Comparison of ENCODE assay signal across 9 cellular contexts in the genomic region with DNA sequence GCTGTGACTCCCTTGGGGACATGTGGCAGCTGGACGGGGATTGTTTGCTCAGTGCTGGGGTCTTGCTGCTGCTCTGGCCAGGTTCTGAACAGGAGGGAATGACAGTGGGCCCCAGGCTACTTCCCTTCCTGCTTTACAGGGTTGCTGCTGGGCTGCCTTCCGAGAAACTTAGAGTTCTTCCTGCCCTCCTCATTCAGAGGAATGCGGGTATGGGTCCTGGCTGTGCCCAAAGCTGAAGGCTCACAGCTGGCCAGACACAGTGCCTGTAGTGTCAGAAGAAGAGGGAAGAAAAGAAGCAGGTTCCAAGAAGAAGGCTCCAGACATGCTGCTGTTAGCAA.
DNase-seq lines count a peak whose midpoint lies in the region; ATAC-seq and TF ChIP-seq lines count a peak whose summit lies in the region.
"Had no signal": no experiment of that assay in that cellular context is flagged by ENCODE, and none has a peak within 500 bp of the region (broad histone marks: within the 10 kb centered on the region; RNA-seq: fewer than 3 reads in every experiment).

No MANE protein-coding gene starts in this region.

- H3K27me3 Mint-ChIP-seq in endothelial cell (ENCODE audit: unreplicated experiment) (peaks cover 6% of the 10 kb centered on the region), type B pancreatic cell (no peaks in the 10 kb centered on the region), Caco-2 (ENCODE audit: insufficient read depth, unreplicated experiment) (no peaks in the 10 kb centered on the region)
- H3K27me3 Mint-ChIP-seq: activated naive CD8-positive, alpha-beta T cell treated with anti-CD3 and anti-CD28 coated beads, Interleukin-2, amount 50 U/mL, for 24 hours had no signal

- POLR2A ChIA-PET in Caco-2 (lab: Charles Lee), result no interaction called here

- TF ChIP-seq CTCF in endothelial cell (IDR thresholded peaks at IDR 0.05; ENCODE audit: unreplicated experiment) (no peak), right lobe of liver (IDR thresholded peaks at IDR 0.05) (no peak), type B pancreatic cell (conservative IDR thresholded peaks at IDR 0.05) (no peak), Caco-2 (IDR thresholded peaks at IDR 0.05; ENCODE audit: insufficient read depth in 1 of 2, low read depth in 1 of 2, low read length in 1 of 2, severe bottlenecking in 1 of 2, unreplicated experiment in 1 of 2) (no peak)

- peaks cover 15% of the 10 kb centered on the region for H3K4me1 Mint-ChIP-seq in endothelial cell (ENCODE audit: unreplicated experiment)
- H3K4me1 Mint-ChIP-seq in type B pancreatic cell (ENCODE audit: unreplicated experiment), result peaks cover 21% of the 10 kb centered on the region
- peaks cover 30% of the 10 kb centered on the region for H3K4me1 Mint-ChIP-seq in Caco-2 (ENCODE audit: low read depth, unreplicated experiment)
- H3K4me1 Mint-ChIP-seq: activated naive CD8-positive, alpha-beta T cell treated with anti-CD3 and anti-CD28 coated beads, Interleukin-2, amount 50 U/mL, for 24 hours had no signal

- H3K27ac ChIP-seq in right lobe of liver, result no peak overlapping the region

- peak in 3 of 4 donors; percentile 35 to 53 (median 46) for ATAC-seq in right lobe of liver
- no peak for ATAC-seq in HG02885 (IDR thresholded peaks at IDR 0.05; ENCODE audit: poor library complexity, unreplicated experiment)
- ATAC-seq: activated naive CD8-positive, alpha-beta T cell treated with anti-CD3 and anti-CD28 coated beads, Interleukin-2, amount 50 U/mL, for 24 hours had no signal

- peak overlapping the region; percentile 42 for H3K27ac Mint-ChIP-seq in endothelial cell (ENCODE audit: unreplicated experiment)
- H3K27ac Mint-ChIP-seq in type B pancreatic cell, result peak overlapping the region; percentile 31
- no peak overlapping the region for H3K27ac Mint-ChIP-seq in Caco-2 (ENCODE audit: unreplicated experiment)
- H3K27ac Mint-ChIP-seq: activated naive CD8-positive, alpha-beta T cell treated with anti-CD3 and anti-CD28 coated beads, Interleukin-2, amount 50 U/mL, for 24 hours had no signal

- H3K36me3 ChIP-seq in right lobe of liver, result no peaks in the 10 kb centered on the region
- H3K36me3 ChIP-seq in Caco-2 (ENCODE audit: control insufficient read depth, insufficient read depth, low read length), result no peaks in the 10 kb centered on the region

- CTCF ChIA-PET in Caco-2 (lab: Charles Lee), result interaction anchor here (1.1 kb wide), 1 partner anchor 13 kb away, joined by 4 read pairs; no protein-coding TSS in a partner anchor

- H3K9me3 Mint-ChIP-seq in endothelial cell (ENCODE audit: unreplicated experiment), result no peaks in the 10 kb centered on the region
- no peaks in the 10 kb centered on the region for H3K9me3 Mint-ChIP-seq in type B pancreatic cell
- H3K9me3 Mint-ChIP-seq in Caco-2 (ENCODE audit: unreplicated experiment), result no peaks in the 10 kb centered on the region
- H3K9me3 Mint-ChIP-seq: activated naive CD8-positive, alpha-beta T cell treated with anti-CD3 and anti-CD28 coated beads, Interleukin-2, amount 50 U/mL, for 24 hours had no signal

- no peaks in the 10 kb centered on the region for H3K4me1 ChIP-seq in right lobe of liver
- H3K4me1 ChIP-seq in Caco-2, result peaks cover 36% of the 10 kb centered on the region

- TF ChIP-seq POLR2A in right lobe of liver (IDR thresholded peaks at IDR 0.05), result no peak

- H3K4me3 Mint-ChIP-seq in endothelial cell (ENCODE audit: unreplicated experiment), result no peak overlapping the region
- H3K4me3 Mint-ChIP-seq in type B pancreatic cell, result no peak overlapping the region
- H3K4me3 Mint-ChIP-seq in Caco-2 (ENCODE audit: unreplicated experiment), result no peak overlapping the region
- H3K4me3 Mint-ChIP-seq: activated naive CD8-positive, alpha-beta T cell treated with anti-CD3 and anti-CD28 coated beads, Interleukin-2, amount 50 U/mL, for 24 hours had no signal

- BruUV-seq in Caco-2 (replicated peaks; lab: Mats Ljungman, UMichigan), result no TSS peak

- H3K9me3 ChIP-seq in right lobe of liver (no peaks in the 10 kb centered on the region), Caco-2 (no peaks in the 10 kb centered on the region)

- H3K4me3 ChIP-seq in right lobe of liver (no peak overlapping the region), Caco-2 (ENCODE audit: low read depth, low read length) (no peak overlapping the region)

- intact Hi-C loops in right lobe of liver (cut with DNase I) (no loop called here), Caco-2 (cut with micrococcal nuclease; ENCODE audit: unreplicated experiment) (loop anchor here (1.0 kb wide), 1 partner anchor 11 kb away; no protein-coding TSS in a partner anchor)

- DNase-seq in M059J (ENCODE audit: low read depth) (peak; percentile 82), endothelial cell (ENCODE audit: low spot score) (no peak), right lobe of liver (no peak), type B pancreatic cell (ENCODE audit: extremely low spot score, unreplicated experiment) (no peak), Caco-2 (no peak)
- DNase-seq in activated effector memory CD4-positive, alpha-beta T cell treated with Interleukin-2 at 50 U/mL for 16 hours, result no peak
- DNase-seq: activated CD4-positive, alpha-beta T cell treated with anti-CD3 and anti-CD28 coated beads for 4 hours; activated naive CD8-positive, alpha-beta T cell treated with anti-CD3 and anti-CD28 coated beads, Interleukin-2, amount 50 U/mL, for 24 hours had no signal

- H3K36me3 Mint-ChIP-seq in endothelial cell (ENCODE audit: low read depth, unreplicated experiment) (no peaks in the 10 kb centered on the region), type B pancreatic cell (no peaks in the 10 kb centered on the region), Caco-2 (ENCODE audit: insufficient read depth, unreplicated experiment) (peaks cover 7% of the 10 kb centered on the region)

- no peaks in the 10 kb centered on the region for H3K27me3 ChIP-seq in right lobe of liver
- H3K27me3 ChIP-seq in Caco-2 (replicated peaks; ENCODE audit: control insufficient read depth, insufficient read depth, low read length), result no peaks in the 10 kb centered on the region

- 14% methylated on average over 1 of the region's 3 CpGs for WGBS in right lobe of liver (ENCODE audit: insufficient coverage, low coverage, low lambda C conversion rate, missing lambda C conversion rate)
